In genomic region chr11:27319065-27319464, GRCh38 we compare ENCODE assay signal across 9 cellular contexts. TPM values are rescaled to one million over a fixed set of nuclear protein-coding genes. Genes with fewer than 3 reads are reported as not detected.
DNase-seq lines count a peak whose midpoint lies in the region; ATAC-seq and TF ChIP-seq lines count a peak whose summit lies in the region.
"Had no signal": no experiment of that assay in that cellular context is flagged by ENCODE, and none has a peak within 500 bp of the region (broad histone marks: within the 10 kb centered on the region; RNA-seq: fewer than 3 reads in every experiment).

No MANE protein-coding gene starts in this region.

- H3K27ac ChIP-seq in trophoblast cell (ENCODE audit: low read depth, low read length), result no peak overlapping the region

- ATAC-seq in GM19438 (IDR thresholded peaks at IDR 0.05; ENCODE audit: low read depth, unreplicated experiment) (peak; percentile 87), HG03135 (IDR thresholded peaks at IDR 0.05; ENCODE audit: unreplicated experiment) (peak; percentile 99)

- H3K14ac ChIP-seq in trophoblast cell (ENCODE audit: low read length), result no peak overlapping the region

- H4K91ac ChIP-seq in trophoblast cell (ENCODE audit: low read depth, low read length), result no peak overlapping the region

- no peaks in the 10 kb centered on the region for H3K27me3 ChIP-seq in trophoblast cell (ENCODE audit: insufficient read depth, low read length)

- no peak overlapping the region for H2BK5ac ChIP-seq in trophoblast cell (ENCODE audit: low read depth, low read length, poor library complexity)

- peaks cover 2% of the 10 kb centered on the region for H3K9me3 ChIP-seq in trophoblast cell (ENCODE audit: insufficient read depth, low read depth, low read length)

- H2BK120ac ChIP-seq in trophoblast cell (ENCODE audit: insufficient read depth, low read length, poor library complexity), result no peak overlapping the region

- no peaks in the 10 kb centered on the region for H3K79me2 ChIP-seq in trophoblast cell (ENCODE audit: control insufficient read depth, insufficient read depth, low read length, poor library complexity)

- H3K23ac ChIP-seq in trophoblast cell (ENCODE audit: low read length), result no peak overlapping the region

- no peak overlapping the region for H2BK12ac ChIP-seq in trophoblast cell (ENCODE audit: low read length)

- no peaks in the 10 kb centered on the region for H3K4me1 ChIP-seq in trophoblast cell (ENCODE audit: control insufficient read depth in 1 of 2, insufficient read depth in 2 of 2, low read length in 2 of 2)

- peaks cover 0 to 3% of the 10 kb centered on the region in 2 experiments for H3K36me3 ChIP-seq in trophoblast cell (ENCODE audit: control insufficient read depth in 1 of 2, insufficient read depth in 2 of 2, low read length in 2 of 2)

- DNase-seq in GM04503 (ENCODE audit: low read depth) (peak; percentile 83), epithelial cell of esophagus (ENCODE audit: low read depth) (peak; percentile 69), globus pallidus (ENCODE audit: low spot score) (no peak), KG1 (lab: John Stamatoyannopoulos, UW) (no peak), trophoblast cell (no peak)
- DNase-seq in stimulated activated naive CD4-positive, alpha-beta T cell treated with Interleukin-2 at 50 U/mL for 16 hours (lab: John Stamatoyannopoulos, UW), result no peak
- DNase-seq: activated B cell treated with CpG ODN at 0.5 μM for 24 hours had no signal

- no peak overlapping the region for H2AK5ac ChIP-seq in trophoblast cell (ENCODE audit: low read length)

- H3K4me3 ChIP-seq in epithelial cell of esophagus (ENCODE audit: low read length) (no peak overlapping the region), trophoblast cell (ENCODE audit: low read depth, low read length) (no peak overlapping the region)

- no peak overlapping the region for H2AFZ ChIP-seq in trophoblast cell (ENCODE audit: insufficient read depth, low read length, poor library complexity)

- H3K9ac ChIP-seq in trophoblast cell (ENCODE audit: low read length), result no peak overlapping the region

- H3K4ac ChIP-seq in trophoblast cell (ENCODE audit: low read depth, low read length), result no peak overlapping the region

- no peak overlapping the region for H3K18ac ChIP-seq in trophoblast cell (ENCODE audit: low read length)

- TF ChIP-seq CTCF in epithelial cell of esophagus (IDR thresholded peaks at IDR 0.05; ENCODE audit: insufficient read depth, low read depth, low read length, missing control alignments), result no peak

- no peaks in the 10 kb centered on the region for H3K79me1 ChIP-seq in trophoblast cell (ENCODE audit: low read length)

- no peak overlapping the region for H4K8ac ChIP-seq in trophoblast cell (ENCODE audit: low read depth, low read length)

- no peak overlapping the region for H4K12ac ChIP-seq in trophoblast cell (ENCODE audit: low read depth, low read length)

- WGBS in trophoblast cell (ENCODE audit: extremely low coverage, insufficient coverage, insufficient read length), result no CpG with 5 or more reads among the region's 2 CpGs

- H3K4me2 ChIP-seq in trophoblast cell (ENCODE audit: low read length), result no peak overlapping the region

RNA-seq across cellular contexts. Expression of gene CCDC34, which starts 44.0 kb away (rescaled TPM):
- polyA plus RNA-seq in trophoblast cell (2013), result 23.5 and 25.3 TPM in 2 replicates

Comparison
In these comparisons a context has a peak if more than half of its experiments do, and no peak if none do; other contexts are left out.
1. DNase-seq: peak in GM04503 (single experiment) and epithelial cell of esophagus (single experiment); none in stimulated activated naive CD4-positive, alpha-beta T cell treated with Interleukin-2 at 50 U/mL for 16 hours (single experiment), globus pallidus (single experiment), KG1 (single experiment) and trophoblast cell (0 of 2).